In genomic region chr2:239302808-239303557, GRCh38 we compare ENCODE assay signal across 10 cellular contexts.
A peak's percentile ranks its signal among the peaks of the same experiment; 100 is the strongest.
DNase-seq lines count a peak whose midpoint lies in the region; ATAC-seq and TF ChIP-seq lines count a peak whose summit lies in the region.
"Had no signal": no experiment of that assay in that cellular context is flagged by ENCODE, and none has a peak within 500 bp of the region (broad histone marks: within the 10 kb centered on the region; RNA-seq: fewer than 3 reads in every experiment).

No MANE protein-coding gene starts in this region.

- peaks cover 91% of the 10 kb centered on the region for H3K4me1 ChIP-seq in stomach smooth muscle (ENCODE audit: control insufficient read depth, insufficient read depth, low read length)

- peak overlapping the region in 1 of 2 donors; percentile 29 for H3K4me3 ChIP-seq in stomach smooth muscle (ENCODE audit: low read length in 2 of 2)

- no peak for DNase-seq in activated T-cell treated with anti-CD3 and anti-CD28 coated beads, Interleukin-2, amount 50 U/mL, for 24 hours
- DNase-seq in activated T-cell treated with anti-CD3 and anti-CD28 coated beads, Interleukin-2, amount 50 U/mL, for 72 hours, result no peak
- peak; percentile 48 for DNase-seq in NOMO-1 treated with dmso at 0.1 percent for 144 hours (lab: John Stamatoyannopoulos, UW; ENCODE audit: unreplicated experiment)
- DNase-seq in left colon, result peak; percentile 32 to 34
- no peak for DNase-seq in amniotic stem cell (lab: John Stamatoyannopoulos, UW)
- DNase-seq in mesothelial cell of epicardium (ENCODE audit: low spot score in 2 of 2, unreplicated experiment in 2 of 2), result no peak
- DNase-seq in NCI-H1694 treated with DMSO at 0.1 percent for 48 hours (lab: John Stamatoyannopoulos, UW), result no peak
- DNase-seq: cortex of kidney, NCI-H187 had no signal

- H3K36me3 Mint-ChIP-seq in activated T-cell treated with anti-CD3 and anti-CD28 coated beads, Interleukin-2, amount 50 U/mL, for 24 hours (ENCODE audit: low read depth), result peaks cover 12% of the 10 kb centered on the region
- H3K36me3 Mint-ChIP-seq in activated T-cell treated with anti-CD3 and anti-CD28 coated beads, Interleukin-2, amount 50 U/mL, for 72 hours (ENCODE audit: insufficient read depth in 2 of 2), result peaks cover 1 to 8% of the 10 kb centered on the region in 2 donors
- H3K36me3 Mint-ChIP-seq in mesothelial cell of epicardium, result no peaks in the 10 kb centered on the region

- H3K27me3 ChIP-seq in stomach smooth muscle (ENCODE audit: control insufficient read depth in 1 of 2, insufficient read depth in 2 of 2, low read length in 2 of 2), result no peaks in the 10 kb centered on the region

- H3K4me1 Mint-ChIP-seq in activated T-cell treated with anti-CD3 and anti-CD28 coated beads, Interleukin-2, amount 50 U/mL, for 24 hours (ENCODE audit: low read depth), result peaks cover 61% of the 10 kb centered on the region
- H3K4me1 Mint-ChIP-seq in activated T-cell treated with anti-CD3 and anti-CD28 coated beads, Interleukin-2, amount 50 U/mL, for 72 hours (ENCODE audit: low read depth), result peaks cover 72% of the 10 kb centered on the region
- H3K4me1 Mint-ChIP-seq in mesothelial cell of epicardium, result peaks cover 28% of the 10 kb centered on the region

- H3K36me3 ChIP-seq in stomach smooth muscle (ENCODE audit: control insufficient read depth in 2 of 2, insufficient read depth in 2 of 2, low read length in 2 of 2), result no peaks in the 10 kb centered on the region

- intact Hi-C loops in left colon (cut with DNase I, micrococcal nuclease), result no loop called here

- peak overlapping the region; percentile 24 to 47 for H3K9ac ChIP-seq in stomach smooth muscle (ENCODE audit: low read length in 2 of 2)

- H3K27me3 Mint-ChIP-seq in activated T-cell treated with anti-CD3 and anti-CD28 coated beads, Interleukin-2, amount 50 U/mL, for 24 hours, result peaks cover 8% of the 10 kb centered on the region
- peaks cover 14% of the 10 kb centered on the region for H3K27me3 Mint-ChIP-seq in activated T-cell treated with anti-CD3 and anti-CD28 coated beads, Interleukin-2, amount 50 U/mL, for 72 hours (ENCODE audit: low read depth)
- H3K27me3 Mint-ChIP-seq in mesothelial cell of epicardium (ENCODE audit: low read depth), result no peaks in the 10 kb centered on the region

- H3K9me3 Mint-ChIP-seq in activated T-cell treated with anti-CD3 and anti-CD28 coated beads, Interleukin-2, amount 50 U/mL, for 24 hours, result no peaks in the 10 kb centered on the region
- H3K9me3 Mint-ChIP-seq in activated T-cell treated with anti-CD3 and anti-CD28 coated beads, Interleukin-2, amount 50 U/mL, for 72 hours, result no peaks in the 10 kb centered on the region
- no peaks in the 10 kb centered on the region for H3K9me3 Mint-ChIP-seq in mesothelial cell of epicardium

- no peak for ATAC-seq in activated T-cell treated with anti-CD3 and anti-CD28 coated beads, Interleukin-2, amount 50 U/mL, for 72 hours (replicated peaks in 1 of 2)
- ATAC-seq in left colon, result no peak

- peak overlapping the region; percentile 98 for H3K27ac ChIP-seq in stomach smooth muscle (ENCODE audit: low read length)

- H3K27ac Mint-ChIP-seq in activated T-cell treated with anti-CD3 and anti-CD28 coated beads, Interleukin-2, amount 50 U/mL, for 24 hours, result peak overlapping the region; percentile 27
- no peak overlapping the region for H3K27ac Mint-ChIP-seq in activated T-cell treated with anti-CD3 and anti-CD28 coated beads, Interleukin-2, amount 50 U/mL, for 72 hours
- no peak overlapping the region for H3K27ac Mint-ChIP-seq in mesothelial cell of epicardium

- H3K9me3 ChIP-seq in stomach smooth muscle (ENCODE audit: control insufficient read depth in 2 of 2, low read length in 2 of 2), result no peaks in the 10 kb centered on the region

- TF ChIP-seq CTCF in mesothelial cell of epicardium (IDR thresholded peaks at IDR 0.05; ENCODE audit: unreplicated experiment), result no peak

- H3K4me3 Mint-ChIP-seq in activated T-cell treated with anti-CD3 and anti-CD28 coated beads, Interleukin-2, amount 50 U/mL, for 24 hours, result no peak overlapping the region
- H3K4me3 Mint-ChIP-seq in activated T-cell treated with anti-CD3 and anti-CD28 coated beads, Interleukin-2, amount 50 U/mL, for 72 hours, result peak overlapping the region in 1 of 2 donors; percentile 73
- H3K4me3 Mint-ChIP-seq in mesothelial cell of epicardium, result no peak overlapping the region

Comparison
In these comparisons a context has a peak if more than half of its experiments do, and no peak if none do; other contexts are left out.
1. DNase-seq: peak in NOMO-1 treated with dmso at 0.1 percent for 144 hours (single experiment) and left colon (2 of 2); none in activated T-cell treated with anti-CD3 and anti-CD28 coated beads, Interleukin-2, amount 50 U/mL, for 24 hours (single experiment), activated T-cell treated with anti-CD3 and anti-CD28 coated beads, Interleukin-2, amount 50 U/mL, for 72 hours (0 of 2), amniotic stem cell (single experiment), mesothelial cell of epicardium (0 of 2) and NCI-H1694 treated with DMSO at 0.1 percent for 48 hours (single experiment).